ENCODE assay signal across 11 cellular contexts in the genomic region with DNA sequence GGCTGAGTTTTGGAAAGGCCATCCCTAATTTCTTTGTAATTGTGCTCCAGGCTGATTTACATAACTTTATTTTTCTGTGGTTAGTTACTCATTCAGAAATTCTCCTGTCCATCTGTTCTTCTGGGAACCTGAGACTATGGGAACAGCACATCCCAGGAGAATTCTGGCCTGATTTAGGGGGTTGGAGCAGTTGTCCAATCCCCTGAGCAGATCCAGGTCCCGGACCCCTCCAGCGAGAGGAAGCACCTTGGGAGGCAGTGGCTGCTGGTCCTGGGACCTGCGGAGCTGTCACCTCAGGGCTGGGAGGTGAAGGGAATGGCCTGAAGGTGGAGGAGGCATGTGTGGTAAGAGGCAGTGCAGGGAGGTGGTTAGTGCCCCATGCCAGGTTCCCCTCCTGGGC. TPM values are rescaled to one million over a fixed set of nuclear protein-coding genes. Genes with fewer than 3 reads are reported as not detected.
A peak's percentile ranks its signal among the peaks of the same experiment; 100 is the strongest.
DNase-seq lines count a peak whose midpoint lies in the region; ATAC-seq and TF ChIP-seq lines count a peak whose summit lies in the region.
"Had no signal": no experiment of that assay in that cellular context is flagged by ENCODE, and none has a peak within 500 bp of the region (broad histone marks: within the 10 kb centered on the region; RNA-seq: fewer than 3 reads in every experiment).

No MANE protein-coding gene starts in this region.

- no peak overlapping the region for H3K9ac ChIP-seq in SK-N-MC (ENCODE audit: insufficient read length)

- H3K9me3 ChIP-seq in SK-N-MC (ENCODE audit: low read depth, low read length) = no peaks in the 10 kb centered on the region

- ATAC-seq in HG03439 (IDR thresholded peaks at IDR 0.05; ENCODE audit: unreplicated experiment) (no peak), HG03135 (IDR thresholded peaks at IDR 0.05; ENCODE audit: unreplicated experiment) (no peak)

- TF ChIP-seq CTCF in fibroblast of the aortic adventitia (IDR thresholded peaks at IDR 0.05; ENCODE audit: insufficient read depth, low read length) = no peak

- H3K27ac ChIP-seq in SK-N-MC = peak overlapping the region; percentile 2; the same call in 1 of the 2 replicates

- peak; percentile 56 for DNase-seq in G401 (ENCODE audit: low spot score)
- no peak for DNase-seq in SK-N-MC (ENCODE audit: low read depth, low spot score)
- DNase-seq in fibroblast of the aortic adventitia (ENCODE audit: low read depth) = peak; percentile 59
- peak; percentile 68 for DNase-seq in skeletal muscle cell (ENCODE audit: low read depth)
- no peak for DNase-seq in erythroblast (lab: John Stamatoyannopoulos, UW)
- no peak for DNase-seq in RPMI8226
- DNase-seq: activated B cell treated with CpG ODN at 0.5 μM for 24 hours; activated naive CD8-positive, alpha-beta T cell treated with anti-CD3 and anti-CD28 coated beads, Interleukin-2, amount 10 ng/mL, durations not matched to agents 7 days and 5 days; DMS79 had no signal

- no peak for TF ChIP-seq POLR2A in erythroblast (IDR thresholded peaks at IDR 0.05; ENCODE audit: low read length)

- in situ Hi-C loops in G401 (cut with HindIII; ENCODE audit: low sequenced_read_pairs) = no loop called here

- H3K36me3 ChIP-seq in SK-N-MC (ENCODE audit: insufficient read depth, low read length) = no peaks in the 10 kb centered on the region

- peak overlapping the region; percentile 52 for H3K4me3 ChIP-seq in SK-N-MC
- H3K4me3 ChIP-seq in fibroblast of the aortic adventitia (ENCODE audit: low read depth, low read length) = no peak overlapping the region
- no peak overlapping the region for H3K4me3 ChIP-seq in skeletal muscle cell (ENCODE audit: low read depth, low read length)

RNA-seq across cellular contexts. Expression of gene TSPAN9, which starts 40.4 kb away (rescaled TPM):
- total RNA-seq in G401 (2014; rRNA removed; shearing (Covaris generic)) = 18.8 and 19.1 TPM in 2 replicates
- 8.1 and 19.4 TPM in 2 replicates for total RNA-seq in fibroblast of the aortic adventitia (ENCODE audit: low replicate concordance)

Comparison
In these comparisons a context has a peak if more than half of its experiments do, and no peak if none do; other contexts are left out.
1. DNase-seq: peak in G401 (single experiment), fibroblast of the aortic adventitia (single experiment) and skeletal muscle cell (single experiment); none in SK-N-MC (single experiment), erythroblast (0 of 2) and RPMI8226 (single experiment).